Comparison of ENCODE assay signal across 21 cellular contexts in genomic region chr15:96969892-96970710, GRCh38.
A peak's percentile ranks its signal among the peaks of the same experiment; 100 is the strongest.
DNase-seq lines count a peak whose midpoint lies in the region; ATAC-seq, FAIRE-seq and TF ChIP-seq lines count a peak whose summit lies in the region.
"Had no signal": no experiment of that assay in that cellular context is flagged by ENCODE, and none has a peak within 500 bp of the region (broad histone marks: within the 10 kb centered on the region; RNA-seq: fewer than 3 reads in every experiment).

No MANE protein-coding gene starts in this region.

- H3K79me2 ChIP-seq in K562 (ENCODE audit: control insufficient read depth, insufficient read depth, low read length) (no peaks in the 10 kb centered on the region), mesendoderm (ENCODE audit: control insufficient read depth, insufficient read depth, low read length) (no peaks in the 10 kb centered on the region)

- H3K4me2 ChIP-seq in K562 (ENCODE audit: insufficient read depth, low read length) (no peak overlapping the region), mesendoderm (ENCODE audit: low read length) (no peak overlapping the region)

- no peak overlapping the region for H3K18ac ChIP-seq in mesendoderm (ENCODE audit: low read length)

- peak overlapping the region; percentile 73 for H3K56ac ChIP-seq in mesendoderm (ENCODE audit: low read length)

- H4K5ac ChIP-seq in mesendoderm (ENCODE audit: low read length) = no peak overlapping the region

- no peak overlapping the region for H3K4me3 ChIP-seq in SJCRH30
- no peak overlapping the region for H3K4me3 ChIP-seq in K562
- H3K4me3 ChIP-seq in mesendoderm (ENCODE audit: low read length) = no peak overlapping the region
- no peak overlapping the region for H3K4me3 ChIP-seq in dorsolateral prefrontal cortex
- H3K4me3 ChIP-seq: Peyer's patch, SJSA1 had no signal

- H3K23ac ChIP-seq in mesendoderm (ENCODE audit: low read length) = no peak overlapping the region

- no peak overlapping the region for H4K8ac ChIP-seq in mesendoderm (ENCODE audit: low read depth, low read length)

- no peak for TF ChIP-seq RAD21 in K562 (CRISPR knock-in tag; conservative IDR thresholded peaks at IDR 0.05 in 1 of 2, IDR thresholded peaks at IDR 0.05 in 1 of 2)

- BruUV-seq in K562 (replicated peaks; lab: Mats Ljungman, UMichigan) = no TSS peak

- FAIRE-seq in K562 (lab: Jason Lieb, UNC) = no peak
- FAIRE-seq: G401.6, GM18507, HTR-8/SVneo had no signal

- no peak for TF ChIP-seq EP300 in K562 (IDR thresholded peaks at IDR 0.05; ENCODE audit: low read length)

- H2BK120ac ChIP-seq in mesendoderm (ENCODE audit: low read depth, low read length) = no peak overlapping the region

- in situ Hi-C loops in K562 (cut with MboI) = no loop called here

- no peak overlapping the region for H3K4ac ChIP-seq in mesendoderm (ENCODE audit: low read depth, low read length)

- no peaks in the 10 kb centered on the region for H3K9me1 ChIP-seq in K562 (ENCODE audit: control insufficient read depth, insufficient read depth, low read length)

- H3K4me1 ChIP-seq in SJCRH30 (peaks cover 6% of the 10 kb centered on the region; the same call in 1 of the 2 replicates), K562 (replicated peaks in 1 of 2; ENCODE audit: control insufficient read depth in 2 of 2, insufficient read depth in 2 of 2, low read length in 2 of 2) (no peaks in the 10 kb centered on the region), mesendoderm (ENCODE audit: control insufficient read depth, low read depth, low read length) (peaks cover 4% of the 10 kb centered on the region)
- H3K4me1 ChIP-seq: Peyer's patch, SJSA1 had no signal

- no peak overlapping the region for H3K9ac ChIP-seq in K562 (ENCODE audit: insufficient read depth in 1 of 2, low read depth in 2 of 2, low read length in 2 of 2)
- H3K9ac ChIP-seq in mesendoderm (ENCODE audit: low read length) = no peak overlapping the region

- TF ChIP-seq POLR2A in K562 (conservative IDR thresholded peaks at IDR 0.05) = no peak

- ATAC-seq in K562 = no peak
- ATAC-seq in GM18520 (IDR thresholded peaks at IDR 0.05; ENCODE audit: unreplicated experiment) = no peak
- no peak for ATAC-seq in HG02759 (IDR thresholded peaks at IDR 0.05; ENCODE audit: unreplicated experiment)

- H3K27ac ChIP-seq in SJCRH30 (peak overlapping the region; percentile 9; the same call in 1 of the 2 replicates), K562 (ENCODE audit: extremely low read depth, low read depth, low read length) (no peak overlapping the region), mesendoderm (ENCODE audit: low read depth, low read length) (no peak overlapping the region), dorsolateral prefrontal cortex (no peak overlapping the region)
- H3K27ac ChIP-seq: Peyer's patch, SJSA1 had no signal

- no peak for TF ChIP-seq CTCF in K562 (IDR thresholded peaks at IDR 0.05 in 2 of 3, conservative IDR thresholded peaks at IDR 0.05 in 1 of 3; ENCODE audit: insufficient read depth in 2 of 3, low read depth in 1 of 3, low read length in 3 of 3)
- TF ChIP-seq CTCF in dorsolateral prefrontal cortex (IDR thresholded peaks at IDR 0.05 in 54 of 56, conservative IDR thresholded peaks at IDR 0.05 in 2 of 56; ENCODE audit: low read depth in 1 of 56, partially characterized antibody in 56 of 56) = no peak

- H2AFZ ChIP-seq in K562 (ENCODE audit: low read depth, low read length) = no peak overlapping the region

- no peaks in the 10 kb centered on the region for H4K20me1 ChIP-seq in K562 (replicated peaks; ENCODE audit: control insufficient read depth, insufficient read depth, low read length)

- intact Hi-C loops in K562 (cut with micrococcal nuclease) = no loop called here
- intact Hi-C loops in dorsolateral prefrontal cortex (cut with DNase I) = no loop called here

- no peaks in the 10 kb centered on the region for H3K79me1 ChIP-seq in mesendoderm (ENCODE audit: low read length)

- CTCF ChIA-PET in K562 (lab: Yijun Ruan, JAX; ENCODE audit: low intra/inter-chr PET ratio) = no interaction called here

- no peak overlapping the region for H2AK5ac ChIP-seq in mesendoderm (ENCODE audit: low read length)

- 2% methylated on average over 17 of the region's 17 CpGs for WGBS in K562 (ENCODE audit: insufficient coverage, low coverage, missing lambda C conversion rate)
- WGBS in mesendoderm (ENCODE audit: extremely low coverage, insufficient coverage, low lambda C conversion rate) = no CpG with 5 or more reads among the region's 17 CpGs

- no peaks in the 10 kb centered on the region for H3K27me3 ChIP-seq in SJCRH30
- H3K27me3 ChIP-seq in K562 (ENCODE audit: control insufficient read depth in 2 of 2, insufficient read depth in 2 of 2, low read length in 2 of 2) = no peaks in the 10 kb centered on the region
- no peaks in the 10 kb centered on the region for H3K27me3 ChIP-seq in mesendoderm (ENCODE audit: insufficient read depth, low read length, poor library complexity)
- H3K27me3 ChIP-seq in dorsolateral prefrontal cortex = peaks cover 0 to 3% (median 0%) of the 10 kb centered on the region in 45 donors
- H3K27me3 ChIP-seq: Peyer's patch, SJSA1 had no signal

- POLR2A ChIA-PET in K562 (lab: Yijun Ruan, JAX) = interaction anchor here (0.6 kb wide), 1 partner anchor 791 kb away, joined by 3 read pairs; no protein-coding TSS in a partner anchor

- H3K9me3 ChIP-seq in SJCRH30 (replicated peaks) (no peaks in the 10 kb centered on the region), K562 (replicated peaks; ENCODE audit: control insufficient read depth, insufficient read depth, low read depth, low read length) (no peaks in the 10 kb centered on the region)
- H3K9me3 ChIP-seq: Peyer's patch, SJSA1 had no signal

- peak; percentile 19 to 26 for DNase-seq in SJCRH30
- no peak for DNase-seq in K562 (ENCODE audit: extremely low read depth in 1 of 4, low spot score in 3 of 4)
- DNase-seq in mesendoderm = peak; percentile 82
- no peak for DNase-seq in dorsolateral prefrontal cortex
- no peak for DNase-seq in COLO829 (ENCODE audit: low spot score)
- DNase-seq: CD4-positive, alpha-beta memory T cell; H7; HFFc6; Kasumi-1; NCI-H1694 treated with DMSO at 0.1 percent for 48 hours; NCI-H2081 treated with DMSO at 0.1 percent for 48 hours; NCI-H2171 treated with DMSO at 0.1 percent for 48 hours; NCI-H524 treated with DMSO at 0.1 percent for 48 hours; NCI-H82; Peyer's patch had no signal

- peak overlapping the region; percentile 62 for H2BK5ac ChIP-seq in mesendoderm (ENCODE audit: low read length)

- no peak overlapping the region for H2BK15ac ChIP-seq in mesendoderm (replicated peaks; ENCODE audit: low read depth)

- H3K36me3 ChIP-seq in SJCRH30 = no peaks in the 10 kb centered on the region
- no peaks in the 10 kb centered on the region for H3K36me3 ChIP-seq in K562 (ENCODE audit: control insufficient read depth, insufficient read depth, low read length)
- no peaks in the 10 kb centered on the region for H3K36me3 ChIP-seq in mesendoderm (ENCODE audit: control insufficient read depth, insufficient read depth, low read length)
- H3K36me3 ChIP-seq: Peyer's patch, SJSA1 had no signal

TF ChIP-seq in K562, 482 proteins besides CTCF, POLR2A, EP300 and RAD21:
- TF ChIP-seq DACH1 (IDR thresholded peaks at IDR 0.05; ENCODE audit: partially characterized antibody) (no peak), ZNF609 (CRISPR knock-in tag; IDR thresholded peaks at IDR 0.05; ENCODE audit: borderline replicate concordance) (no peak), TEAD1 (CRISPR knock-in tag; IDR thresholded peaks at IDR 0.05) (no peak), CBFA2T3 (IDR thresholded peaks at IDR 0.05) (peak; percentile 10; the same call in 1 of the 2 replicates), SLC30A9 (CRISPR knock-in tag; IDR thresholded peaks at IDR 0.05) (no peak), STAT5A (IDR thresholded peaks at IDR 0.05; ENCODE audit: borderline replicate concordance, low read length) (no peak)

Comparison
In these comparisons a context has a peak if more than half of its experiments do, and no peak if none do; other contexts are left out.
1. DNase-seq: peak in SJCRH30 (2 of 2) and mesendoderm (single experiment); none in K562 (0 of 4), dorsolateral prefrontal cortex (0 of 10) and COLO829 (single experiment).